In the genomic region with DNA sequence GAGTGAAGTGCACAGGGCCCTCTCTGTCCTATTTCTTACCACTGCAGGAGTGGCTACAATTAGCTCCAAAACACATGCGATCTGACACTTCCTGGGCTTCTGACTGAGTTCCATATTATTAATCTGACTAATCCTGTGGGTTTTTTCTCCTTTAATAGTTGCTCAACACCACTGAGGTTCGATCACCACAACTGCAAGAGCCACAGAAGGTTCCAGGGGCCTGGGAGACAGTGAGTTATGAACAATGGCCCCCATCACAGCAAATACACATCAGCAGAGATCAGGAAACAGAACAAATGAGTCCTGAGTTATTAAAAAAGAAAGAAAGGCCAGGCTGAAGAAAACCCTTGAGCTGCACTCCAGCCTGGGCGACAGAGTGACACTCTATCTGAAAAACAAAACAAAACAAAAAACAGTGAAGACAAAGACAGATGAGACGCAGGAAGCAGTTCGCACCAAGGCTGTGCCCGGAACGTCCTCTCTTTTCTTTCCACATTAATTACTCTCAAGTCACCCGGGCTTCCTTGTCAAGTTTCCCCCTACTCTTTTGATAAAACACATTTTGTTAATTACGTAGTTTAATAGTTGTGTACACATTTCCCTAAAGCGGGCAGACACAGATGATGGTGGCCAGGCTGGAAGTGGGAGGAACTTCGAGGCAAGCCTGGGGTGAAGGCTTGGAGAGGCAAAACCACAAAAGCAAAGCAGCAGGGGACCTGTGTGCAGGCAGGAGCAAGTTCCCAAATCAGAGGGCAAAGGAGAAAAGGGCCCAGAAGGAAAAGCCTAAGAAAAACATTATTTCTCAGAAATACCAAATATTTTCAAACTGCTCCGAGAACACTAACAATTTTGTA, we compare ENCODE assay signal across 11 cellular contexts. TPM values are rescaled to one million over a fixed set of nuclear protein-coding genes. Genes with fewer than 3 reads are reported as not detected.
DNase-seq lines count a peak whose midpoint lies in the region; ATAC-seq and TF ChIP-seq lines count a peak whose summit lies in the region.
"Had no signal": no experiment of that assay in that cellular context is flagged by ENCODE, and none has a peak within 500 bp of the region (broad histone marks: within the 10 kb centered on the region; RNA-seq: fewer than 3 reads in every experiment).

No MANE protein-coding gene starts in this region.

- H3K9me3 Mint-ChIP-seq in activated naive CD8-positive, alpha-beta T cell (ENCODE audit: low read depth): no peaks in the 10 kb centered on the region
- no peaks in the 10 kb centered on the region for H3K9me3 Mint-ChIP-seq in activated naive CD8-positive, alpha-beta T cell treated with anti-CD3 and anti-CD28 coated beads, Interleukin-2, amount 50 U/mL, for 24 hours
- H3K9me3 Mint-ChIP-seq in type B pancreatic cell: no peaks in the 10 kb centered on the region
- H3K9me3 Mint-ChIP-seq: activated T-helper 2 cell treated with anti-CD3 and anti-CD28 coated beads, Interferon-gamma antibody, Interleukin-2, Interleukin-4, amounts not matched to agents 10 μg/mL and 5 μg/mL and 100 μg/mL, durations not matched to agents 14 hours and 24 hours and 36 hours had no signal

- peak overlapping the region; percentile 10 for H3K27ac Mint-ChIP-seq in activated naive CD8-positive, alpha-beta T cell
- no peak overlapping the region for H3K27ac Mint-ChIP-seq in activated naive CD8-positive, alpha-beta T cell treated with anti-CD3 and anti-CD28 coated beads, Interleukin-2, amount 50 U/mL, for 24 hours
- peak overlapping the region; percentile 70 for H3K27ac Mint-ChIP-seq in type B pancreatic cell
- H3K27ac Mint-ChIP-seq: activated T-helper 2 cell treated with anti-CD3 and anti-CD28 coated beads, Interferon-gamma antibody, Interleukin-2, Interleukin-4, amounts not matched to agents 10 μg/mL and 5 μg/mL and 100 μg/mL, durations not matched to agents 14 hours and 24 hours and 36 hours had no signal

- H3K4me1 Mint-ChIP-seq in activated naive CD8-positive, alpha-beta T cell (ENCODE audit: low read depth): peaks cover 14% of the 10 kb centered on the region
- H3K4me1 Mint-ChIP-seq in activated naive CD8-positive, alpha-beta T cell treated with anti-CD3 and anti-CD28 coated beads, Interleukin-2, amount 50 U/mL, for 24 hours: peaks cover 3% of the 10 kb centered on the region
- H3K4me1 Mint-ChIP-seq in type B pancreatic cell (ENCODE audit: unreplicated experiment): peaks cover 26% of the 10 kb centered on the region

- POLR2A ChIA-PET in RWPE1 (lab: Yijun Ruan, JAX; ENCODE audit: low non-redundant PET): no interaction called here

- H3K36me3 Mint-ChIP-seq in activated naive CD8-positive, alpha-beta T cell: no peaks in the 10 kb centered on the region
- H3K36me3 Mint-ChIP-seq in activated naive CD8-positive, alpha-beta T cell treated with anti-CD3 and anti-CD28 coated beads, Interleukin-2, amount 50 U/mL, for 24 hours (ENCODE audit: low read depth): no peaks in the 10 kb centered on the region
- peaks cover 14% of the 10 kb centered on the region for H3K36me3 Mint-ChIP-seq in type B pancreatic cell

- no peak for ATAC-seq in activated naive CD8-positive, alpha-beta T cell treated with anti-CD3 and anti-CD28 coated beads, Interleukin-2, amount 50 U/mL, for 24 hours
- no peak for ATAC-seq in HG03439 (IDR thresholded peaks at IDR 0.05; ENCODE audit: unreplicated experiment)

- TF ChIP-seq CTCF in RWPE1 (conservative IDR thresholded peaks at IDR 0.05; ENCODE audit: low read depth) (no peak), type B pancreatic cell (conservative IDR thresholded peaks at IDR 0.05) (no peak)

- H3K27me3 Mint-ChIP-seq in activated naive CD8-positive, alpha-beta T cell: no peaks in the 10 kb centered on the region
- H3K27me3 Mint-ChIP-seq in activated naive CD8-positive, alpha-beta T cell treated with anti-CD3 and anti-CD28 coated beads, Interleukin-2, amount 50 U/mL, for 24 hours: no peaks in the 10 kb centered on the region
- no peaks in the 10 kb centered on the region for H3K27me3 Mint-ChIP-seq in type B pancreatic cell

- no peak for DNase-seq in activated naive CD8-positive, alpha-beta T cell treated with anti-CD3 and anti-CD28 coated beads, Interleukin-2, amount 50 U/mL, for 24 hours
- DNase-seq in RWPE1 (ENCODE audit: low spot score) (peak; percentile 20), glomerular visceral epithelial cell (ENCODE audit: extremely low spot score) (peak; percentile 49), type B pancreatic cell (ENCODE audit: extremely low spot score, unreplicated experiment) (no peak), A172 (ENCODE audit: low spot score) (no peak), midbrain (lab: John Stamatoyannopoulos, UW) (no peak)
- DNase-seq: NCI-H526; stimulated activated CD4-positive, alpha-beta T cell treated with anti-CD3 and anti-CD28 coated beads, Interleukin-4, amount 100 ng/mL, for 1 hour had no signal

- peak overlapping the region; percentile 10 for H3K4me3 Mint-ChIP-seq in activated naive CD8-positive, alpha-beta T cell
- no peak overlapping the region for H3K4me3 Mint-ChIP-seq in activated naive CD8-positive, alpha-beta T cell treated with anti-CD3 and anti-CD28 coated beads, Interleukin-2, amount 50 U/mL, for 24 hours
- H3K4me3 Mint-ChIP-seq in type B pancreatic cell: peak overlapping the region; percentile 61

- CTCF ChIA-PET in RWPE1 (lab: Yijun Ruan, JAX): no interaction called here

- H3K27ac ChIP-seq in RWPE1: peak overlapping the region; percentile 38

RNA-seq across cellular contexts. Expression of a gene that starts 42.7 kb away (rescaled TPM):
- 83.6 and 88.6 TPM in 2 replicates for total RNA-seq in type B pancreatic cell (ENCODE audit: low replicate concordance)
- total RNA-seq in A172 (2014; rRNA removed; shearing (Covaris generic)): 26.2 and 26.6 TPM in 2 replicates

Comparison
In these comparisons a context has a peak if more than half of its experiments do, and no peak if none do; other contexts are left out.
1. DNase-seq: peak in RWPE1 (single experiment) and glomerular visceral epithelial cell (single experiment); none in activated naive CD8-positive, alpha-beta T cell treated with anti-CD3 and anti-CD28 coated beads, Interleukin-2, amount 50 U/mL, for 24 hours (single experiment), type B pancreatic cell (single experiment), A172 (single experiment) and midbrain (single experiment).